ENCODE assay signal across 1 cellular context in the genomic region with DNA sequence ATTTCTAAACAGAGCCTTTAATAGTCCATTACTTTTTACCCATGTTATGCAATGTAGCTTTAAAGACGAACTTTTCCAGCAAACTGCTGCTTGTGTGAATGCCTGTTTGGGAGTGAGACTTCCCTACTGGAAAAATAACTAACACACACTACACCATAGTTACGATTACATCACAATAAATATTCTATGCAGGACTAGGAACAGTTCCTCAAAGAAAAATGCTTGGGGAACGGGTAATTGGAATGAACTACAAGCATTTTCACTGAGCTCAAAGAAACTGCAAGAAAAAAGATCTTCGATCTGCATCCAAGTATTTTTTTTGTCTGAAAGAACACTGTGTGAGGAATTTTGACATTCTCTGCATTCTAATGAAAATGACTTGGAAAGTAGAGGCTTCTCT.
TF ChIP-seq lines count a peak whose summit lies in the region.

No MANE protein-coding gene starts in this region.

TF ChIP-seq in WTC11, 78 proteins besides CTCF, POLR2A, EP300 and RAD21 (continued from another document):
- TF ChIP-seq ESRRA (CRISPR knock-in tag; IDR thresholded peaks at IDR 0.05; ENCODE audit: borderline replicate concordance): no peak
